8 cellular contexts compared by ENCODE assay signal in genomic region chr17:16217002-16217635, GRCh38. TPM values are rescaled to one million over a fixed set of nuclear protein-coding genes. Genes with fewer than 3 reads are reported as not detected.
DNase-seq lines count a peak whose midpoint lies in the region; ATAC-seq, FAIRE-seq and TF ChIP-seq lines count a peak whose summit lies in the region.

PIGL (plus strand) TSS chr17:16217210; CDS start chr17:16217227, 17 bp downstream.

- H3F3A ChIP-seq in OCI-LY1 (ENCODE audit: insufficient read depth, low read length): no peaks in the 10 kb centered on the region

- peak within 1 kb of the TSS; percentile 97 for H3K9ac ChIP-seq in HUES48 (ENCODE audit: low read depth, low read length)
- H3K9ac ChIP-seq in OCI-LY1 (ENCODE audit: low read length): peak within 1 kb of the TSS; percentile 81

- no peak for TF ChIP-seq CTCF in OCI-LY1 (IDR thresholded peaks at IDR 0.05; ENCODE audit: low read length)

- H3K4me1 ChIP-seq in HUES48 (ENCODE audit: control insufficient read depth, insufficient read depth, low read length) (peaks cover 8% of the 10 kb centered on the region; the same call in 1 of the 2 replicates), OCI-LY1 (ENCODE audit: insufficient read depth, low read length, severe bottlenecking) (peaks cover 47% of the 10 kb centered on the region)

- in situ Hi-C loops in ACHN (cut with HindIII; ENCODE audit: low pct_ligation_motif_present, low pct_unique_long_range_greater_than_20kb, low sequenced_read_pairs): no loop called here

- H3K36me3 ChIP-seq in HUES48 (ENCODE audit: control insufficient read depth, insufficient read depth, low read length) (no peaks in the 10 kb centered on the region), OCI-LY1 (ENCODE audit: insufficient read depth, low read length) (peaks cover 10% of the 10 kb centered on the region; the same call in 1 of the 2 replicates)

- H3K4me3 ChIP-seq in HUES48 (ENCODE audit: low read depth, low read length) (peak within 1 kb of the TSS; percentile 86), OCI-LY1 (ENCODE audit: low read depth, low read length, poor library complexity, severe bottlenecking) (peak within 1 kb of the TSS; percentile 84)

- H3K4me2 ChIP-seq in OCI-LY1 (ENCODE audit: low read length): peak within 1 kb of the TSS; percentile 97

- FAIRE-seq in endometrium (lab: Jason Lieb, UNC): peak; percentile 35

- peaks cover 58% of the 10 kb centered on the region for H3K79me2 ChIP-seq in OCI-LY1 (ENCODE audit: insufficient read depth, low read length)

- peak; percentile 44 for ATAC-seq in GM18907 (IDR thresholded peaks at IDR 0.05; ENCODE audit: unreplicated experiment)

- H3K27me3 ChIP-seq in HUES48 (ENCODE audit: control insufficient read depth, insufficient read depth, low read length) (no peaks in the 10 kb centered on the region), OCI-LY1 (ENCODE audit: insufficient read depth, low read length) (no peaks in the 10 kb centered on the region)

- no peaks in the 10 kb centered on the region for H4K20me1 ChIP-seq in OCI-LY1 (ENCODE audit: insufficient read depth, low read length)

- no peaks in the 10 kb centered on the region for H3K9me2 ChIP-seq in OCI-LY1 (ENCODE audit: low read depth, low read length)

- H3K27ac ChIP-seq in HUES48 (ENCODE audit: low read depth, low read length) (peak within 1 kb of the TSS; percentile 99), OCI-LY1 (ENCODE audit: low read depth, low read length, poor library complexity, severe bottlenecking) (peak within 1 kb of the TSS; percentile 88)

- peak; percentile 96 for DNase-seq in ACHN
- DNase-seq in activated CD8-positive, alpha-beta memory T cell treated with anti-CD3 and anti-CD28 coated beads, Interleukin-2, amount 50 U/mL, for 24 hours (ENCODE audit: extremely low read depth): peak; percentile 81
- DNase-seq in mesenteric fat pad (ENCODE audit: low spot score): peak; percentile 91
- DNase-seq in stimulated activated CD8-positive, alpha-beta memory T cell treated with anti-CD3 and anti-CD28 coated beads, Interleukin-12 subunit alpha, Interleukin-12 subunit beta, amount 100 ng/mL, for 4 hours (ENCODE audit: low read depth): peak; percentile 79

- H2AFZ ChIP-seq in OCI-LY1 (ENCODE audit: low read length): peak within 1 kb of the TSS; percentile 58; the same call in 1 of the 2 replicates

- H3K9me3 ChIP-seq in HUES48 (ENCODE audit: control insufficient read depth, insufficient read depth, low read length) (no peaks in the 10 kb centered on the region), OCI-LY1 (ENCODE audit: low read length) (no peaks in the 10 kb centered on the region)

RNA-seq across cellular contexts. Expression of gene PIGL, which starts in this region (rescaled TPM):
- 42.9 TPM for total RNA-seq in mesenteric fat pad

Comparison
In these comparisons a context has a peak if more than half of its experiments do, and no peak if none do; other contexts are left out.
1. Peak in every context shown above with its lines: DNase-seq, ATAC-seq, H3K4me3 ChIP-seq and H3K27ac ChIP-seq.